9 cellular contexts compared by ENCODE assay signal in the genomic region with DNA sequence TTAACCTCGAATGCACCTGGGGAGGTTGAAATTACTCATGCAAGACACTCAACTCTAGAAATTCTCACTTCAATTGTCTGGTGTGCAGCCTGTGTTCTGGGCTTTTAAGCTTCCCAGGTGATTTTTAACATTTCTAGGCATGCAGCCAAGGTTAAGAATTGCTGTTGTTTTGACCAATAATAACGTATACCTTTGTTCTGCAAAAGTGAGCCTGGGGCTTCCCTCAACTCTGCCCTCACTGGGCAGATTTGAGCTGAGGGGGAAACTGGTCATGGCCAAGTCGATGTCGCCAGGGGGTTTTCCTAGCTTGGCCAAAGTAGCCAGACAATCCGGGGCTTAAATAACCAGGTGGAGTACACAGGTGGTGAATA. TPM values are rescaled to one million over a fixed set of nuclear protein-coding genes. Genes with fewer than 3 reads are reported as not detected.
DNase-seq lines count a peak whose midpoint lies in the region; ATAC-seq and TF ChIP-seq lines count a peak whose summit lies in the region.
"Had no signal": no experiment of that assay in that cellular context is flagged by ENCODE, and none has a peak within 500 bp of the region (broad histone marks: within the 10 kb centered on the region; RNA-seq: fewer than 3 reads in every experiment).

No MANE protein-coding gene starts in this region.

- CTCF ChIA-PET in RWPE1 (lab: Yijun Ruan, JAX), result no interaction called here

- no peaks in the 10 kb centered on the region for H3K36me3 ChIP-seq in body of pancreas (replicated peaks in 1 of 2; ENCODE audit: insufficient read depth in 1 of 2, low read depth in 2 of 2)
- H3K36me3 ChIP-seq: tibial nerve had no signal

- DNase-seq in body of pancreas (no peak), RWPE1 (ENCODE audit: low spot score) (no peak), mucosa of gallbladder (ENCODE audit: low spot score) (no peak), NCI-H1092 treated with DMSO at 0.1 percent for 48 hours (lab: John Stamatoyannopoulos, UW) (no peak), EL (no peak)

- H3K4me1 ChIP-seq in body of pancreas, result peaks cover 65% of the 10 kb centered on the region
- H3K4me1 ChIP-seq: tibial nerve had no signal

- H3K27me3 ChIP-seq in body of pancreas, result no peaks in the 10 kb centered on the region
- H3K27me3 ChIP-seq: tibial nerve had no signal

- no peak for TF ChIP-seq POLR2A in body of pancreas (IDR thresholded peaks at IDR 0.05)

- no peak for TF ChIP-seq CTCF in body of pancreas (IDR thresholded peaks at IDR 0.05)
- TF ChIP-seq CTCF in RWPE1 (conservative IDR thresholded peaks at IDR 0.05; ENCODE audit: low read depth), result no peak

- H3K27ac ChIP-seq in body of pancreas, result peak overlapping the region; percentile 75 to 86 (median 84)
- H3K27ac ChIP-seq in RWPE1, result no peak overlapping the region
- H3K27ac ChIP-seq: tibial nerve had no signal

- no peaks in the 10 kb centered on the region for H3K9me3 ChIP-seq in body of pancreas
- H3K9me3 ChIP-seq: tibial nerve had no signal

- peak; percentile 92 for ATAC-seq in GM18868 (IDR thresholded peaks at IDR 0.05; ENCODE audit: unreplicated experiment)
- ATAC-seq in GM21619 (IDR thresholded peaks at IDR 0.05; ENCODE audit: unreplicated experiment), result peak; percentile 89
- peak; percentile 90 for ATAC-seq in HG03378 (IDR thresholded peaks at IDR 0.05; ENCODE audit: unreplicated experiment)
- ATAC-seq in body of pancreas, result no peak

- H3K4me3 ChIP-seq in body of pancreas, result peak overlapping the region; percentile 20 to 44
- H3K4me3 ChIP-seq: tibial nerve had no signal

- intact Hi-C loops in body of pancreas (cut with DNase I), result no loop called here

- 11 to 16% methylated on average over 5 of the region's 5 CpGs for WGBS in body of pancreas, 2 donors

- POLR2A ChIA-PET in RWPE1 (lab: Yijun Ruan, JAX; ENCODE audit: low non-redundant PET), result no interaction called here

RNA-seq across cellular contexts. Expression of gene PRSS2, which starts 0.6 kb away (rescaled TPM):
- total RNA-seq in body of pancreas (over 10,000 TPM; 15,993 to 74,693 TPM), mucosa of gallbladder (94.5 TPM)

RNA-seq across cellular contexts. Expression of gene PRSS1, which starts 22.1 kb away (rescaled TPM):
- total RNA-seq in body of pancreas, result over 10,000 TPM; 29,602 to 44,177 TPM
- total RNA-seq in mucosa of gallbladder, result 30.7 TPM

Comparison
In these comparisons a context has a peak if more than half of its experiments do, and no peak if none do; other contexts are left out.
1. RNA of gene PRSS2, which starts 0.6 kb away (total RNA-seq): 15,993 to 74,693 TPM in body of pancreas; 94.5 TPM in mucosa of gallbladder (single experiment); every median in the first group is over 100 times any median in the second.
2. RNA of gene PRSS1, which starts 22.1 kb away (total RNA-seq): 29,602 to 44,177 TPM in body of pancreas; 30.7 TPM in mucosa of gallbladder (single experiment); every median in the first group is over 100 times any median in the second.